Comparison of ENCODE assay signal across 10 cellular contexts in the genomic region with DNA sequence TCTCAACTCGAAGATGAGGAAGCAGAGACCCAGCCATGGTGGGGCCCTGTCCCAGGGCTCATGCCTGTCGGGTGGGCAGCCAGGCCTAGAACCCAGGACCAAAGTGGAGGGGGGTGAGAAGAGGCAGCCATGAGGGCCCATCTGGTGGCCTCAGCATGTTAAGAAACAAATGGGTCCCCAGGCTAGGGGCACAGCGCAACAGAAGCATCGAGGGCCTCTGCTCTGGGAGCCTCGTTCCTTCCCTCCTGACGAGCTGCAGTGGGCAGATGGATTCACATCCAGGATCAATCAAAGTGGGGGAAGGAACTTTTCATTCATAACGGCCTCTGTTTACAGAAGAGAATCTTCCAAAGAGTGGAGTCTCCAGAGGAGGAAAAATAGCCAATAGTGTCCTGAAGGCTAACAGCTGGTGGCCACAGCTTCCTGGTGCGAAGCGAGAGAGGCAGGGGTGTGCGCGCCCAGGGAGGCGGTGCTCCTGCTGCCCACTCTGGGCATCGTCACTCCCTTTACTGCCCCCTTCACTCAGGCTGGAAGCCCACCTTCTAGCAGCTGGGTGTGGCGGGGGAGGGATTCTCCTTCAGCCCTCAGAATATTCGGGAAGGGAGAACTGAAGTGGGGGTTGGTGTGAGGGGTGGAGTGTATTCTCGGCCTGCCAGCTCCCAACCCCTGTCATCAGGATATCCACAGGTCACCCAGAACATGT. TPM values are rescaled to one million over a fixed set of nuclear protein-coding genes. Genes with fewer than 3 reads are reported as not detected.
DNase-seq lines count a peak whose midpoint lies in the region; ATAC-seq and TF ChIP-seq lines count a peak whose summit lies in the region.
"Had no signal": no experiment of that assay in that cellular context is flagged by ENCODE, and none has a peak within 500 bp of the region (broad histone marks: within the 10 kb centered on the region; RNA-seq: fewer than 3 reads in every experiment).

No MANE protein-coding gene starts in this region.

- H3K79me2 ChIP-seq in KMS-11 (ENCODE audit: insufficient read depth, low read depth), result peaks cover 16% of the 10 kb centered on the region; the same call in 1 of the 2 replicates
- H3K79me2 ChIP-seq in PC-3 (ENCODE audit: low read length), result no peaks in the 10 kb centered on the region

- BruUV-seq in PC-3 (replicated peaks; lab: Mats Ljungman, UMichigan), result no TSS peak

- no peaks in the 10 kb centered on the region for H3K9me2 ChIP-seq in PC-3 (replicated peaks; ENCODE audit: low read length)

- H3K27ac ChIP-seq in KMS-11, result peak overlapping the region; percentile 85
- peak overlapping the region; percentile 74 for H3K27ac ChIP-seq in lower lobe of right lung
- H3K27ac ChIP-seq in subcutaneous abdominal adipose tissue (ENCODE audit: low read depth, low read length), result peak overlapping the region; percentile 58
- no peak overlapping the region for H3K27ac ChIP-seq in PC-3 (ENCODE audit: low read length)

- POLR2A ChIA-PET in PC-3 (lab: Charles Lee; ENCODE audit: unreplicated experiment), result interaction anchor here (0.6 kb wide), 1 partner anchor 576 kb away, joined by 4 read pairs; no protein-coding TSS in a partner anchor

- H3K4me1 ChIP-seq in KMS-11 (ENCODE audit: low read depth, poor library complexity, severe bottlenecking) (peaks cover 67% of the 10 kb centered on the region), lower lobe of right lung (peaks cover 78% of the 10 kb centered on the region), subcutaneous abdominal adipose tissue (ENCODE audit: control insufficient read depth in 5 of 5, insufficient read depth in 5 of 5, low read length in 5 of 5) (peaks cover 0 to 80% (median 74%) of the 10 kb centered on the region in 5 donors), PC-3 (ENCODE audit: insufficient read depth, low read length) (peaks cover 12% of the 10 kb centered on the region; the same call in 1 of the 2 replicates)

- intact Hi-C loops in lower lobe of right lung (cut with DNase I), result no loop called here
- intact Hi-C loops in PC-3 (cut with micrococcal nuclease), result no loop called here

- H3F3A ChIP-seq in PC-3 (ENCODE audit: low read length, unreplicated experiment), result no peaks in the 10 kb centered on the region

- H3K36me3 ChIP-seq in KMS-11 (ENCODE audit: insufficient read depth) (no peaks in the 10 kb centered on the region), lower lobe of right lung (peaks cover 14% of the 10 kb centered on the region), subcutaneous abdominal adipose tissue (ENCODE audit: control insufficient read depth in 5 of 5, insufficient read depth in 5 of 5, low read length in 5 of 5) (peaks cover 0 to 22% (median 16%) of the 10 kb centered on the region in 5 donors), PC-3 (ENCODE audit: low read depth, low read length) (no peaks in the 10 kb centered on the region)

- H3K36me3 Mint-ChIP-seq in activated naive CD8-positive, alpha-beta T cell treated with anti-CD3 and anti-CD28 coated beads, Interleukin-2, amount 50 U/mL, for 24 hours (ENCODE audit: low read depth), result no peaks in the 10 kb centered on the region

- no peaks in the 10 kb centered on the region for H3K9me3 ChIP-seq in lower lobe of right lung
- no peaks in the 10 kb centered on the region for H3K9me3 ChIP-seq in subcutaneous abdominal adipose tissue (ENCODE audit: control insufficient read depth in 5 of 5, low read length in 5 of 5)
- no peaks in the 10 kb centered on the region for H3K9me3 ChIP-seq in PC-3 (ENCODE audit: low read length)

- no peak overlapping the region for H3K4me3 ChIP-seq in KMS-11 (IDR thresholded peaks at IDR 0.05; ENCODE audit: insufficient read depth, low read depth, low read length)
- H3K4me3 ChIP-seq in lower lobe of right lung, result no peak overlapping the region
- no peak overlapping the region for H3K4me3 ChIP-seq in subcutaneous abdominal adipose tissue (ENCODE audit: low read depth in 1 of 5, low read length in 5 of 5)
- H3K4me3 ChIP-seq in PC-3 (ENCODE audit: low read length), result no peak overlapping the region

- TF ChIP-seq CTCF in KMS-11 (conservative IDR thresholded peaks at IDR 0.05; ENCODE audit: low read depth, low read length), result no peak
- TF ChIP-seq CTCF in lower lobe of right lung (IDR thresholded peaks at IDR 0.05), result no peak
- no peak for TF ChIP-seq CTCF in PC-3 (conservative IDR thresholded peaks at IDR 0.05; ENCODE audit: low read depth, low read length)

- no peaks in the 10 kb centered on the region for H3K9me3 Mint-ChIP-seq in activated naive CD8-positive, alpha-beta T cell treated with anti-CD3 and anti-CD28 coated beads, Interleukin-2, amount 50 U/mL, for 24 hours
- H3K9me3 Mint-ChIP-seq: nephron had no signal

- DNase-seq in activated naive CD8-positive, alpha-beta T cell treated with anti-CD3 and anti-CD28 coated beads, Interleukin-2, amount 50 U/mL, for 24 hours, result no peak
- DNase-seq in lower lobe of right lung (no peak), SIG-M5 (lab: John Stamatoyannopoulos, UW) (no peak), NCI-H1436 (lab: John Stamatoyannopoulos, UW) (no peak), PC-3 (no peak)
- DNase-seq: NCI-H1694 had no signal

- peak overlapping the region; percentile 55 for H3K27ac Mint-ChIP-seq in activated naive CD8-positive, alpha-beta T cell treated with anti-CD3 and anti-CD28 coated beads, Interleukin-2, amount 50 U/mL, for 24 hours
- H3K27ac Mint-ChIP-seq: nephron had no signal

- no peaks in the 10 kb centered on the region for H3K27me3 ChIP-seq in KMS-11 (ENCODE audit: insufficient read depth, low read depth)
- H3K27me3 ChIP-seq in lower lobe of right lung (ENCODE audit: low read depth), result no peaks in the 10 kb centered on the region
- H3K27me3 ChIP-seq in subcutaneous abdominal adipose tissue (ENCODE audit: control insufficient read depth in 5 of 5, insufficient read depth in 4 of 5, low read length in 5 of 5), result no peaks in the 10 kb centered on the region
- H3K27me3 ChIP-seq in PC-3 (ENCODE audit: low read length), result no peaks in the 10 kb centered on the region

- no peaks in the 10 kb centered on the region for H3K27me3 Mint-ChIP-seq in activated naive CD8-positive, alpha-beta T cell treated with anti-CD3 and anti-CD28 coated beads, Interleukin-2, amount 50 U/mL, for 24 hours

- no peak overlapping the region for H3K4me3 Mint-ChIP-seq in activated naive CD8-positive, alpha-beta T cell treated with anti-CD3 and anti-CD28 coated beads, Interleukin-2, amount 50 U/mL, for 24 hours

- CTCF ChIA-PET in PC-3 (lab: Charles Lee), result no interaction called here

- peaks cover 54% of the 10 kb centered on the region for H3K4me1 Mint-ChIP-seq in activated naive CD8-positive, alpha-beta T cell treated with anti-CD3 and anti-CD28 coated beads, Interleukin-2, amount 50 U/mL, for 24 hours

- H4K20me1 ChIP-seq in KMS-11 (ENCODE audit: insufficient read depth) (no peaks in the 10 kb centered on the region), PC-3 (ENCODE audit: low read length) (no peaks in the 10 kb centered on the region)

- ATAC-seq in activated naive CD8-positive, alpha-beta T cell treated with anti-CD3 and anti-CD28 coated beads, Interleukin-2, amount 50 U/mL, for 24 hours, result no peak
- ATAC-seq in lower lobe of right lung (no peak), PC-3 (no peak)

- no peak overlapping the region for H2AFZ ChIP-seq in KMS-11 (ENCODE audit: low read depth)
- no peak overlapping the region for H2AFZ ChIP-seq in PC-3 (ENCODE audit: low read length)

- H3K4me2 ChIP-seq in KMS-11, result peak overlapping the region; percentile 70
- H3K4me2 ChIP-seq in PC-3 (ENCODE audit: low read length), result no peak overlapping the region

- H3K9ac ChIP-seq in KMS-11, result peak overlapping the region; percentile 65; the same call in 1 of the 2 replicates
- peak overlapping the region in 2 of 5 donors; percentile 46 to 54 for H3K9ac ChIP-seq in subcutaneous abdominal adipose tissue (ENCODE audit: low read length in 5 of 5)
- H3K9ac ChIP-seq in PC-3 (ENCODE audit: low read length), result no peak overlapping the region

RNA-seq across cellular contexts. Expression of gene CBX7, which starts 4.3 kb away (rescaled TPM):
- total RNA-seq in lower lobe of right lung, result 51.1 TPM
- total RNA-seq in PC-3 (2014; rRNA removed), result 8.0 and 8.6 TPM in 2 replicates

RNA-seq across cellular contexts. Expression of gene APOBEC3H, which starts 51.1 kb away (rescaled TPM):
- total RNA-seq in lower lobe of right lung, result 1.9 TPM
- 0.87 TPM in 1 of 2 replicates, not detected in the other for total RNA-seq in PC-3 (2014; rRNA removed)
- total RNA-seq: fibroblast of villous mesenchyme had no signal
